ENCODE assay signal across 16 cellular contexts in the genomic region with DNA sequence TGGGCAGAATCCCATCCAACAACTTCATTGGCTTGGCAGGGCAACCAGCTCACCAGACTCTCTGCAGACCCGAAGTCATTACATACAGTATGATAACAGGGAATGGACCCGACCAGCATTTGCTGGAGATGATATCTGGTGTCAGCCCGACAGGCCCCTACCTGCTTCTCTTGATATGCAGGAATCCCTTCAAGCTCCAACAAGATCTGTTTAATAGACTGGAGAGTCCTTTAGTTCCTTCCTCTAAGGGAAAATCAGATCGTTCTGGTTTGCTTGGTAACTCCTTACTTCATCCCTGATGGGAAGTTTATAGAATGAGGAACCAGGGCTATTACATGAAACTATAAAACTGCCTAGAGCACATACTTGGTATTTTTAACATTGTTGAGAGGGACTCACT.
DNase-seq lines count a peak whose midpoint lies in the region; ATAC-seq and TF ChIP-seq lines count a peak whose summit lies in the region.
"Had no signal": no experiment of that assay in that cellular context is flagged by ENCODE, and none has a peak within 500 bp of the region (broad histone marks: within the 10 kb centered on the region; RNA-seq: fewer than 3 reads in every experiment).

No MANE protein-coding gene starts in this region.

- peaks cover 4% of the 10 kb centered on the region for H3K9me3 Mint-ChIP-seq in type B pancreatic cell
- H3K9me3 Mint-ChIP-seq: GM23338 had no signal

- CTCF ChIA-PET in RWPE1 (lab: Yijun Ruan, JAX) = interaction anchor here (0.7 to 0.9 kb wide), 2 partner anchors 37 to 267 kb away, joined by 3 to 4 read pairs; no protein-coding TSS in a partner anchor

- peak overlapping the region; percentile 36 for H3K4me3 Mint-ChIP-seq in type B pancreatic cell
- H3K4me3 Mint-ChIP-seq: GM23338 had no signal

- peaks cover 13% of the 10 kb centered on the region for H3K4me1 Mint-ChIP-seq in type B pancreatic cell (ENCODE audit: unreplicated experiment)

- ATAC-seq in GM21447 (IDR thresholded peaks at IDR 0.05; ENCODE audit: unreplicated experiment) = no peak
- no peak for ATAC-seq in GM18519 (IDR thresholded peaks at IDR 0.05; ENCODE audit: low FRiP score, unreplicated experiment)
- ATAC-seq: GM23338 had no signal

- peak overlapping the region; percentile 74 for H3K27ac Mint-ChIP-seq in type B pancreatic cell

- no peak overlapping the region for H3K27ac ChIP-seq in RWPE1
- H3K27ac ChIP-seq: BLaER1 treated with 17β-estradiol and CSF1 and Interleukin-3, amounts not matched to agents 10 nM and 100 nM; Peyer's patch; SJCRH30 had no signal

- DNase-seq in SIG-M5 treated with dmso at 0.1 percent for 504 hours (lab: John Stamatoyannopoulos, UW; ENCODE audit: unreplicated experiment) (peak; percentile 67), SIG-M5 (lab: John Stamatoyannopoulos, UW) (no peak), RWPE1 (ENCODE audit: low spot score) (peak; percentile 32), islet precursor cell (peak; percentile 59), type B pancreatic cell (ENCODE audit: extremely low spot score, unreplicated experiment) (no peak), NCI-H187 (lab: John Stamatoyannopoulos, UW) (no peak)
- DNase-seq: NCI-H1092 treated with DMSO at 0.1 percent for 48 hours, NCI-H1694, NCI-H345, NCI-H526 treated with DMSO at 0.1 percent for 48 hours, Peyer's patch, SJCRH30 had no signal

- H3K36me3 Mint-ChIP-seq in type B pancreatic cell = peaks cover 31% of the 10 kb centered on the region

- TF ChIP-seq CTCF in RWPE1 (conservative IDR thresholded peaks at IDR 0.05; ENCODE audit: low read depth) (no peak), type B pancreatic cell (conservative IDR thresholded peaks at IDR 0.05) (no peak)

- H3K27me3 Mint-ChIP-seq in type B pancreatic cell = no peaks in the 10 kb centered on the region

- POLR2A ChIA-PET in RWPE1 (lab: Yijun Ruan, JAX; ENCODE audit: low non-redundant PET) = no interaction called here

Comparison
In these comparisons a context has a peak if more than half of its experiments do, and no peak if none do; other contexts are left out.
1. DNase-seq: peak in SIG-M5 treated with dmso at 0.1 percent for 504 hours (single experiment), RWPE1 (single experiment) and islet precursor cell (single experiment); none in SIG-M5 (single experiment), type B pancreatic cell (single experiment) and NCI-H187 (0 of 2).